In the genomic region with DNA sequence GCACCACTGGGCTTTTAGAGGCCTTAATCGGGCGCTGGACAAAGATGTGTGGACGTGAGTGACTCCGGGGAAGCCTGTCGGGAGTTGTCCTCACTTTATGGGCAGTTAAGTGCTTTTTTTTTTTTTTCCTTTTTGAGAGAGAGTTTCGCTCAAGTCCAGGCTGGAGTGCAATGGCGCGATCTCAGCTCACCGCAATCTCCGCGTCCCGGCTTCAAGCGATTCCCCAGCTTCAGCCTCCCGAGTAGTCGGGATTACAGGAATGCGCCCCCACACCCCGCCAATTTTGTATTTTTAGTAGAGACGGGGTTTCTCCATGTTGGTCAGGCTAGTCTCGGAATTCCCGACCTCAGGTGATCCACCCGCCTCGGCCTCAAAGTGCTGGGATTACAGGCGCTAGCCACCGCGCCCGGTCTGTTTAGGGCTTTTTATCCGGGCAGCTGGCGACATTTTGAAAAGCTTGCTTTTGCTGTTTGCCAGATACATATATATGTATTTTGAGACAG, we compare ENCODE assay signal across 7 cellular contexts.
A peak's percentile ranks its signal among the peaks of the same experiment; 100 is the strongest.
DNase-seq lines count a peak whose midpoint lies in the region; ATAC-seq lines count a peak whose summit lies in the region.

No MANE protein-coding gene starts in this region.

- H3K27ac Mint-ChIP-seq in activated naive CD8-positive, alpha-beta T cell = no peak overlapping the region
- H3K27ac Mint-ChIP-seq in stimulated activated naive CD8-positive, alpha-beta T cell treated with anti-CD3 and anti-CD28 coated beads, Interleukin-15, amount 100 ng/mL, for 72 hours = peak overlapping the region; percentile 86 to 91

- peak overlapping the region; percentile 71; the same call in 1 of the 2 replicates for H3K9ac ChIP-seq in iPS-20b (ENCODE audit: low read depth, low read length)

- no peak for ATAC-seq in stimulated activated naive CD8-positive, alpha-beta T cell treated with anti-CD3 and anti-CD28 coated beads, Interleukin-15, amount 100 ng/mL, for 72 hours
- ATAC-seq in GM21447 (IDR thresholded peaks at IDR 0.05; ENCODE audit: unreplicated experiment) = no peak

- H3K4me3 ChIP-seq in iPS-20b (ENCODE audit: low read length) = peak overlapping the region; percentile 73

- peak overlapping the region; percentile 90 for H3K4me3 Mint-ChIP-seq in activated naive CD8-positive, alpha-beta T cell
- H3K4me3 Mint-ChIP-seq in stimulated activated naive CD8-positive, alpha-beta T cell treated with anti-CD3 and anti-CD28 coated beads, Interleukin-15, amount 100 ng/mL, for 72 hours = peak overlapping the region; percentile 94

- H3K9me3 ChIP-seq in iPS-20b (ENCODE audit: insufficient read depth, low read depth, low read length) = no peaks in the 10 kb centered on the region

- peaks cover 9% of the 10 kb centered on the region; the same call in 1 of the 2 replicates for H3K4me1 ChIP-seq in iPS-20b (ENCODE audit: insufficient read depth, low read length)

- no peaks in the 10 kb centered on the region for H3K27me3 ChIP-seq in iPS-20b (ENCODE audit: insufficient read depth, low read length)

- peaks cover 28% of the 10 kb centered on the region for H3K4me1 Mint-ChIP-seq in activated naive CD8-positive, alpha-beta T cell (ENCODE audit: low read depth)
- H3K4me1 Mint-ChIP-seq in stimulated activated naive CD8-positive, alpha-beta T cell treated with anti-CD3 and anti-CD28 coated beads, Interleukin-15, amount 100 ng/mL, for 72 hours = peaks cover 33% of the 10 kb centered on the region

- H3K9me3 Mint-ChIP-seq in activated naive CD8-positive, alpha-beta T cell (ENCODE audit: low read depth) = no peaks in the 10 kb centered on the region
- no peaks in the 10 kb centered on the region for H3K9me3 Mint-ChIP-seq in stimulated activated naive CD8-positive, alpha-beta T cell treated with anti-CD3 and anti-CD28 coated beads, Interleukin-15, amount 100 ng/mL, for 72 hours

- H3K27ac ChIP-seq in iPS-20b (ENCODE audit: low read length) = no peak overlapping the region

- H3K27me3 Mint-ChIP-seq in activated naive CD8-positive, alpha-beta T cell = no peaks in the 10 kb centered on the region
- H3K27me3 Mint-ChIP-seq in stimulated activated naive CD8-positive, alpha-beta T cell treated with anti-CD3 and anti-CD28 coated beads, Interleukin-15, amount 100 ng/mL, for 72 hours = no peaks in the 10 kb centered on the region

- DNase-seq in HK-2 (ENCODE audit: unreplicated experiment) (peak; percentile 26), amniotic stem cell (lab: John Stamatoyannopoulos, UW) (no peak), kidney glomerular epithelial cell (lab: John Stamatoyannopoulos, UW) (no peak)
- DNase-seq in stimulated activated naive CD8-positive, alpha-beta T cell treated with anti-CD3 and anti-CD28 coated beads, Interleukin-15, amount 100 ng/mL, for 72 hours = no peak

- peaks cover 31% of the 10 kb centered on the region; the same call in 1 of the 2 replicates for H3K36me3 ChIP-seq in iPS-20b (ENCODE audit: insufficient read depth, low read depth, low read length)

- peaks cover 3% of the 10 kb centered on the region for H3K36me3 Mint-ChIP-seq in activated naive CD8-positive, alpha-beta T cell
